In genomic region chr15:80153900-80154299, GRCh38 we compare ENCODE assay signal across 9 cellular contexts. TPM values are rescaled to one million over a fixed set of nuclear protein-coding genes. Genes with fewer than 3 reads are reported as not detected.
DNase-seq lines count a peak whose midpoint lies in the region; ATAC-seq and TF ChIP-seq lines count a peak whose summit lies in the region.
"Had no signal": no experiment of that assay in that cellular context is flagged by ENCODE, and none has a peak within 500 bp of the region (broad histone marks: within the 10 kb centered on the region; RNA-seq: fewer than 3 reads in every experiment).

No MANE protein-coding gene starts in this region.

- DNase-seq in GM12864 (ENCODE audit: low read depth): no peak
- no peak for DNase-seq in Panc1 (ENCODE audit: low read depth, low spot score)
- no peak for DNase-seq in epithelial cell of prostate (ENCODE audit: low read depth, low spot score)
- DNase-seq in skeletal muscle cell (ENCODE audit: low read depth): no peak
- no peak for DNase-seq in C1 segment of cervical spinal cord (lab: John Stamatoyannopoulos, UW)
- DNase-seq in NCI-H2171 (lab: John Stamatoyannopoulos, UW): no peak
- DNase-seq: KG1 had no signal

- H3K4me1 ChIP-seq in Panc1 (ENCODE audit: control insufficient read depth, insufficient read depth, low read length): peaks cover 22% of the 10 kb centered on the region

- H3K4me3 ChIP-seq in GM12864 (ENCODE audit: low read depth, low read length): peak overlapping the region; percentile 83
- peak overlapping the region; percentile 80 to 85 for H3K4me3 ChIP-seq in Panc1 (ENCODE audit: low read depth in 2 of 2, low read length in 2 of 2)
- H3K4me3 ChIP-seq in skeletal muscle cell (ENCODE audit: low read depth, low read length): peak overlapping the region; percentile 68

- ATAC-seq in Panc1: no peak
- ATAC-seq in GM19324 (IDR thresholded peaks at IDR 0.05; ENCODE audit: low FRiP score, unreplicated experiment): no peak
- ATAC-seq in esophagus mucosa: no peak

- BruUV-seq in Panc1 (replicated peaks; lab: Mats Ljungman, UMichigan): no TSS peak

- H3K27ac ChIP-seq in Panc1 (ENCODE audit: low read length): peak overlapping the region; percentile 83; the same call in 1 of the 2 replicates
- peak overlapping the region; percentile 33 for H3K27ac ChIP-seq in epithelial cell of prostate

- TF ChIP-seq CTCF in GM12864 (IDR thresholded peaks at IDR 0.05; ENCODE audit: low read depth, low read length, missing control alignments) (no peak), Panc1 (IDR thresholded peaks at IDR 0.05) (no peak)

- POLR2A ChIA-PET in Panc1 (lab: Charles Lee): interaction anchor here (0.8 kb wide), 1 partner anchor 93 kb away, joined by 3 read pairs; no protein-coding TSS in a partner anchor

- CTCF ChIA-PET in Panc1 (lab: Charles Lee): no interaction called here

- H3K9me3 ChIP-seq in Panc1 (ENCODE audit: control insufficient read depth, insufficient read depth, low read depth, low read length): no peaks in the 10 kb centered on the region

- in situ Hi-C loops in Panc1 (cut with HindIII; ENCODE audit: low pct_unique_long_range_greater_than_20kb, low sequenced_read_pairs): no loop called here

- no peaks in the 10 kb centered on the region for H3K27me3 ChIP-seq in Panc1 (ENCODE audit: control insufficient read depth, insufficient read depth, low read length)

- intact Hi-C loops in Panc1 (cut with micrococcal nuclease; ENCODE audit: unreplicated experiment): no loop called here

- H3K36me3 ChIP-seq in Panc1 (ENCODE audit: control insufficient read depth, insufficient read depth, low read length): no peaks in the 10 kb centered on the region

RNA-seq across cellular contexts. Expression of gene FAH, which starts 1.1 kb away (rescaled TPM):
- total RNA-seq in Panc1 (2021; ENCODE audit: unreplicated experiment) (38.0 TPM), esophagus mucosa (14.6 TPM)
- 32.5 TPM for polyA plus RNA-seq in Panc1 (2012; ENCODE audit: insufficient read length)
